In genomic region chr19:33254245-33254824, GRCh38 we compare ENCODE assay signal across 25 cellular contexts. TPM values are rescaled to one million over a fixed set of nuclear protein-coding genes. Genes with fewer than 3 reads are reported as not detected.
"Had no signal": no experiment of that assay in that cellular context is flagged by ENCODE, and none has a peak within 500 bp of the region (broad histone marks: within the 10 kb centered on the region; RNA-seq: fewer than 3 reads in every experiment).

No MANE protein-coding gene starts in this region.

- H3K4me3 Mint-ChIP-seq: activated CD4-positive, alpha-beta T cell treated with anti-CD3 and anti-CD28 coated beads, Interleukin-2, amount 10 ng/mL, durations not matched to agents 7 days and 5 days; activated CD8-positive, alpha-beta T cell treated with anti-CD3 and anti-CD28 coated beads, Interleukin-2, amount 10 ng/mL, durations not matched to agents 7 days and 5 days; central memory CD8-positive, alpha-beta T cell; immature natural killer cell; stimulated activated naive B cell treated with anti-CD40 and anti-IgM and Interleukin-4, amounts not matched to agents 10 μg/mL and 1 μg/mL and 100 μg/mL, for 72 hours had no signal

- H3K9me3 Mint-ChIP-seq: activated naive CD4-positive, alpha-beta T cell treated with anti-CD3 and anti-CD28 coated beads, Interleukin-2, amount 50 U/mL, for 72 hours; immature natural killer cell had no signal

- H3K4me1 ChIP-seq: breast epithelium, esophagus muscularis mucosa, sigmoid colon, transverse colon, uterus had no signal

- H3K27ac Mint-ChIP-seq: activated CD4-positive, alpha-beta T cell treated with anti-CD3 and anti-CD28 coated beads, Interleukin-2, amount 10 ng/mL, durations not matched to agents 7 days and 5 days; activated CD8-positive, alpha-beta T cell treated with anti-CD3 and anti-CD28 coated beads, Interleukin-2, amount 10 ng/mL, durations not matched to agents 7 days and 5 days; activated naive CD4-positive, alpha-beta T cell treated with anti-CD3 and anti-CD28 coated beads, Interleukin-2, amount 50 U/mL, for 72 hours; naive B cell; stimulated activated naive B cell treated with anti-CD40 and anti-IgM and Interleukin-4, amounts not matched to agents 10 μg/mL and 1 μg/mL and 100 μg/mL, for 72 hours had no signal

- H3K4me3 ChIP-seq: breast epithelium, esophagus muscularis mucosa, hepatocyte, left lung, lung, sigmoid colon, smooth muscle cell, transverse colon, uterus had no signal

- DNase-seq: activated CD4-positive, alpha-beta T cell treated with anti-CD3 and anti-CD28 coated beads, Interleukin-2, amount 10 ng/mL, durations not matched to agents 7 days and 5 days; activated CD4-positive, CD25-positive, alpha-beta regulatory T cell treated with anti-CD3 and anti-CD28 coated beads, Interleukin-2, amount 50 U/mL, for 72 hours; activated CD8-positive, alpha-beta T cell treated with anti-CD3 and anti-CD28 coated beads, Interleukin-2, amount 10 ng/mL, durations not matched to agents 7 days and 5 days; activated T-cell treated with anti-CD3 and anti-CD28 coated beads, Interleukin-2, amount 50 U/mL, for 1 hour; glutamatergic neuron; immature natural killer cell; kidney glomerular epithelial cell; naive B cell; occipital lobe; posterior cingulate gyrus; sigmoid colon; stimulated activated CD4-positive, alpha-beta T cell treated with anti-CD3 and anti-CD28 coated beads, Interleukin-15, amount 100 ng/mL, for 24 hours; stimulated activated naive B cell treated with anti-CD40 and anti-IgM and Interleukin-4, amounts not matched to agents 10 μg/mL and 1 μg/mL and 100 μg/mL, for 72 hours; transverse colon; uterus; WERI-Rb-1 had no signal

- H3K27ac ChIP-seq: breast epithelium, esophagus muscularis mucosa, hepatocyte, left lung, sigmoid colon, transverse colon, uterus, WERI-Rb-1 had no signal

- ATAC-seq: activated CD8-positive, alpha-beta T cell treated with anti-CD3 and anti-CD28 coated beads, Interleukin-2, amount 10 ng/mL, durations not matched to agents 7 days and 5 days; activated naive CD4-positive, alpha-beta T cell treated with anti-CD3 and anti-CD28 coated beads, Interleukin-2, amount 50 U/mL, for 72 hours; left lung; stimulated activated naive B cell treated with anti-CD40 and anti-IgM and Interleukin-4, amounts not matched to agents 10 μg/mL and 1 μg/mL and 100 μg/mL, for 72 hours had no signal

- H3K27me3 ChIP-seq: breast epithelium, hepatocyte, uterus had no signal

- H3K4me1 Mint-ChIP-seq: activated CD4-positive, alpha-beta T cell treated with anti-CD3 and anti-CD28 coated beads, Interleukin-2, amount 10 ng/mL, durations not matched to agents 7 days and 5 days; central memory CD8-positive, alpha-beta T cell; naive B cell; stimulated activated naive B cell treated with anti-CD40 and anti-IgM and Interleukin-4, amounts not matched to agents 10 μg/mL and 1 μg/mL and 100 μg/mL, for 72 hours had no signal

- H3K9me3 ChIP-seq: sigmoid colon, uterus had no signal

- H3K36me3 Mint-ChIP-seq: immature natural killer cell; stimulated activated naive B cell treated with anti-CD40 and anti-IgM and Interleukin-4, amounts not matched to agents 10 μg/mL and 1 μg/mL and 100 μg/mL, for 72 hours had no signal

- H3K36me3 ChIP-seq: breast epithelium, esophagus muscularis mucosa, left lung, sigmoid colon, transverse colon, uterus, WERI-Rb-1 had no signal

RNA-seq across cellular contexts. Expression of gene SLC7A10, which starts 28.7 kb away (rescaled TPM):
- total RNA-seq: activated CD4-positive, alpha-beta T cell treated with anti-CD3 and anti-CD28 coated beads, Interleukin-2, amount 10 ng/mL, durations not matched to agents 7 days and 5 days; activated CD8-positive, alpha-beta T cell treated with anti-CD3 and anti-CD28 coated beads, Interleukin-2, amount 10 ng/mL, durations not matched to agents 7 days and 5 days; activated naive CD4-positive, alpha-beta T cell treated with anti-CD3 and anti-CD28 coated beads, Interleukin-2, amount 50 U/mL, for 72 hours; esophagus muscularis mucosa; mucosa of gallbladder; smooth muscle cell; uterus had no signal
